ENCODE assay signal across 19 cellular contexts in genomic region chr16:16052916-16053315, GRCh38.
"Had no signal": no experiment of that assay in that cellular context is flagged by ENCODE, and none has a peak within 500 bp of the region (broad histone marks: within the 10 kb centered on the region; RNA-seq: fewer than 3 reads in every experiment).

No MANE protein-coding gene starts in this region.

- H3K27me3 Mint-ChIP-seq: activated CD4-positive, alpha-beta memory T cell treated with anti-CD3 and anti-CD28 coated beads for 36 hours; activated naive CD8-positive, alpha-beta T cell treated with anti-CD3 and anti-CD28 coated beads, Interleukin-2, amount 10 ng/mL, durations not matched to agents 7 days and 5 days; effector memory CD8-positive, alpha-beta T cell; memory B cell; natural killer cell treated with Interleukin-12 subunit alpha and Interleukin-12 subunit beta and Interleukin-15 and Interleukin-18, amount 100 ng/mL, for 72 hours; progenitor cell of endocrine pancreas had no signal

- H3K9me3 Mint-ChIP-seq: activated CD4-positive, alpha-beta memory T cell treated with anti-CD3 and anti-CD28 coated beads for 36 hours; activated naive CD8-positive, alpha-beta T cell treated with anti-CD3 and anti-CD28 coated beads, Interleukin-2, amount 10 ng/mL, durations not matched to agents 7 days and 5 days; activated T-cell treated with anti-CD3 and anti-CD28 coated beads, Interleukin-2, amount 50 U/mL, for 4 hours; effector memory CD8-positive, alpha-beta T cell; memory B cell; natural killer cell treated with Interleukin-12 subunit alpha and Interleukin-12 subunit beta and Interleukin-15 and Interleukin-18, amount 100 ng/mL, for 72 hours had no signal

- H3K27ac ChIP-seq: ascending aorta, heart left ventricle, left ventricle myocardium inferior, right lobe of liver had no signal

- H3K4me1 ChIP-seq: right lobe of liver had no signal

- ATAC-seq: activated T-cell treated with anti-CD3 and anti-CD28 coated beads, Interleukin-2, amount 50 U/mL, for 4 hours; effector memory CD8-positive, alpha-beta T cell; heart left ventricle; natural killer cell treated with Interleukin-12 subunit alpha and Interleukin-12 subunit beta and Interleukin-15 and Interleukin-18, amount 100 ng/mL, for 72 hours; right lobe of liver had no signal

- DNase-seq: activated CD4-positive, alpha-beta memory T cell treated with anti-CD3 and anti-CD28 coated beads for 36 hours; activated naive CD8-positive, alpha-beta T cell treated with anti-CD3 and anti-CD28 coated beads, Interleukin-2, amount 10 ng/mL, durations not matched to agents 7 days and 5 days; activated T-cell treated with anti-CD3 and anti-CD28 coated beads, Interleukin-2, amount 50 U/mL, for 4 hours; central memory CD4-positive, alpha-beta T cell; effector memory CD8-positive, alpha-beta T cell; erythroblast; heart left ventricle; islet precursor cell; left ventricle myocardium inferior; nucleus accumbens; right lobe of liver; stimulated activated CD4-positive, alpha-beta T cell treated with anti-CD3 and anti-CD28 coated beads, Interleukin-2, amount 100 ng/mL, for 24 hours; stimulated activated naive CD4-positive, alpha-beta T cell; T-helper 9 cell; trophoblast cell had no signal

- H3K27ac Mint-ChIP-seq: activated CD4-positive, alpha-beta memory T cell treated with anti-CD3 and anti-CD28 coated beads for 36 hours; activated naive CD8-positive, alpha-beta T cell treated with anti-CD3 and anti-CD28 coated beads, Interleukin-2, amount 10 ng/mL, durations not matched to agents 7 days and 5 days; effector memory CD8-positive, alpha-beta T cell; memory B cell; natural killer cell treated with Interleukin-12 subunit alpha and Interleukin-12 subunit beta and Interleukin-15 and Interleukin-18, amount 100 ng/mL, for 72 hours had no signal

- H3K4me1 Mint-ChIP-seq: activated naive CD8-positive, alpha-beta T cell treated with anti-CD3 and anti-CD28 coated beads, Interleukin-2, amount 10 ng/mL, durations not matched to agents 7 days and 5 days had no signal

- H3K9me3 ChIP-seq: ascending aorta, heart left ventricle, left ventricle myocardium inferior, right lobe of liver had no signal

- H3K4me3 Mint-ChIP-seq: activated CD4-positive, alpha-beta memory T cell treated with anti-CD3 and anti-CD28 coated beads for 36 hours; activated naive CD8-positive, alpha-beta T cell treated with anti-CD3 and anti-CD28 coated beads, Interleukin-2, amount 10 ng/mL, durations not matched to agents 7 days and 5 days; activated T-cell treated with anti-CD3 and anti-CD28 coated beads, Interleukin-2, amount 50 U/mL, for 4 hours; effector memory CD8-positive, alpha-beta T cell; memory B cell; natural killer cell treated with Interleukin-12 subunit alpha and Interleukin-12 subunit beta and Interleukin-15 and Interleukin-18, amount 100 ng/mL, for 72 hours had no signal

- H3K4me3 ChIP-seq: ascending aorta, heart left ventricle, left ventricle myocardium inferior, right lobe of liver had no signal

- H3K27me3 ChIP-seq: ascending aorta, heart left ventricle, right lobe of liver had no signal
